6 cellular contexts compared by ENCODE assay signal in genomic region chr12:90502070-90502469, GRCh38.
"Had no signal": no experiment of that assay in that cellular context is flagged by ENCODE, and none has a peak within 500 bp of the region (broad histone marks: within the 10 kb centered on the region; RNA-seq: fewer than 3 reads in every experiment).

No MANE protein-coding gene starts in this region.

- H3K27ac ChIP-seq: HL-60 had no signal

- ATAC-seq: HepG2 had no signal

- FAIRE-seq: HepG2, HTR-8/SVneo had no signal

- DNase-seq: IMR-90, KBM-7, KG1 had no signal
